In the genomic region with DNA sequence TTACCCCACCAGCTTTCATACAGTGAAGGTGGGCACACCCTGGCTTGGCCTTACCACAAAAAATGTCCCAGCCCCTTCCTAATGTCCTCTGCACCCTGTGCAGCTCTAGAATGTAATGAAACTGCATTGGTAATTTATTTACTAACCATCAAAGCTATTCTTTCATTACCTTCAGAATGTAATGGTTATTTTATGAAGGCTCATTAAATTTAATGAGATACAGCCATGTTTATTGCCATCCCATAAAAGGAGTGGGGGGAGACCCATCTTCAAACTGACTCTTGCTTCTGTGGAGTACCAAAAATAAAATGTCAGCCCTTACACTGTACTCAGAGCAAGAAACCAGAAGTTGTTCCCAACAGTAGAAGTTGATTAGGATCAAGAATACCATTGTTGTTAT, we compare ENCODE assay signal across 1 cellular context.
A peak's percentile ranks its signal among the peaks of the same experiment; 100 is the strongest.
TF ChIP-seq lines count a peak whose summit lies in the region.

No MANE protein-coding gene starts in this region.

TF ChIP-seq in HEK293, 187 proteins besides CTCF, POLR2A, EP300 and RAD21 (continued from another document):
- TF ChIP-seq, protein P1, sequence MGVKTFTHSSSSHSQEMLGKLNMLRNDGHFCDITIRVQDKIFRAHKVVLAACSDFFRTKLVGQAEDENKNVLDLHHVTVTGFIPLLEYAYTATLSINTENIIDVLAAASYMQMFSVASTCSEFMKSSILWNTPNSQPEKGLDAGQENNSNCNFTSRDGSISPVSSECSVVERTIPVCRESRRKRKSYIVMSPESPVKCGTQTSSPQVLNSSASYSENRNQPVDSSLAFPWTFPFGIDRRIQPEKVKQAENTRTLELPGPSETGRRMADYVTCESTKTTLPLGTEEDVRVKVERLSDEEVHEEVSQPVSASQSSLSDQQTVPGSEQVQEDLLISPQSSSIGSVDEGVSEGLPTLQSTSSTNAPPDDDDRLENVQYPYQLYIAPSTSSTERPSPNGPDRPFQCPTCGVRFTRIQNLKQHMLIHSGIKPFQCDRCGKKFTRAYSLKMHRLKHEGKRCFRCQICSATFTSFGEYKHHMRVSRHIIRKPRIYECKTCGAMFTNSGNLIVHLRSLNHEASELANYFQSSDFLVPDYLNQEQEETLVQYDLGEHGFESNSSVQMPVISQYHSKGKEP (tag by site-specific recombination; IDR thresholded peaks at IDR 0.05), result 0 out of 2 replicates have a peak, but pooled peaks have one; percentile 36
- no peak for TF ChIP-seq ZNF521 (tag by site-specific recombination; IDR thresholded peaks at IDR 0.05)
- TF ChIP-seq KLF9 (tag by site-specific recombination; IDR thresholded peaks at IDR 0.05; ENCODE audit: low read depth), result no peak
- no peak for TF ChIP-seq ZNF223 (tag by site-specific recombination; IDR thresholded peaks at IDR 0.05)
- TF ChIP-seq ZNF76 (tag by site-specific recombination; IDR thresholded peaks at IDR 0.05; ENCODE audit: borderline replicate concordance, low read depth), result no peak
- no peak for TF ChIP-seq ZNF148 (tag by site-specific recombination; IDR thresholded peaks at IDR 0.05; ENCODE audit: borderline replicate concordance)
- TF ChIP-seq ZNF561 (tag by site-specific recombination; IDR thresholded peaks at IDR 0.05; ENCODE audit: borderline replicate concordance), result no peak
- TF ChIP-seq ZNF350 (tag by site-specific recombination; IDR thresholded peaks at IDR 0.05), result no peak
- TF ChIP-seq, protein P2, sequence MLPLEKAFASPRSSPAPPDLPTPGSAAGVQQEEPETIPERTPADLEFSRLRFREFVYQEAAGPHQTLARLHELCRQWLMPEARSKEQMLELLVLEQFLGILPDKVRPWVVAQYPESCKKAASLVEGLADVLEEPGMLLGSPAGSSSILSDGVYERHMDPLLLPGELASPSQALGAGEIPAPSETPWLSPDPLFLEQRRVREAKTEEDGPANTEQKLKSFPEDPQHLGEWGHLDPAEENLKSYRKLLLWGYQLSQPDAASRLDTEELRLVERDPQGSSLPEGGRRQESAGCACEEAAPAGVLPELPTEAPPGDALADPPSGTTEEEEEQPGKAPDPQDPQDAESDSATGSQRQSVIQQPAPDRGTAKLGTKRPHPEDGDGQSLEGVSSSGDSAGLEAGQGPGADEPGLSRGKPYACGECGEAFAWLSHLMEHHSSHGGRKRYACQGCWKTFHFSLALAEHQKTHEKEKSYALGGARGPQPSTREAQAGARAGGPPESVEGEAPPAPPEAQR (tag by site-specific recombination; IDR thresholded peaks at IDR 0.05), result no peak
- TF ChIP-seq ZBTB17 (tag by site-specific recombination; IDR thresholded peaks at IDR 0.05), result no peak
- peak; percentile 37; the same call in 1 of the 2 replicates for TF ChIP-seq TCF7L2 (IDR thresholded peaks at IDR 0.05; ENCODE audit: borderline replicate concordance, low read depth, low read length)
- TF ChIP-seq ZNF169 (tag by site-specific recombination; IDR thresholded peaks at IDR 0.05), result no peak
- TF ChIP-seq ZNF362 (tag by site-specific recombination; IDR thresholded peaks at IDR 0.05), result no peak
